Comparison of ENCODE assay signal across 1 cellular context in genomic region chr10:95561200-95562177, GRCh38.
TF ChIP-seq lines count a peak whose summit lies in the region.

TSS of gene SORBS1 (minus strand) at chr10:95561371. CDS start at chr10:95441135, 120,236 bp downstream.

TF ChIP-seq in K562, 482 proteins besides CTCF, POLR2A, EP300 and RAD21 (continued from another document and continues in another):
- TF ChIP-seq, protein P1, sequence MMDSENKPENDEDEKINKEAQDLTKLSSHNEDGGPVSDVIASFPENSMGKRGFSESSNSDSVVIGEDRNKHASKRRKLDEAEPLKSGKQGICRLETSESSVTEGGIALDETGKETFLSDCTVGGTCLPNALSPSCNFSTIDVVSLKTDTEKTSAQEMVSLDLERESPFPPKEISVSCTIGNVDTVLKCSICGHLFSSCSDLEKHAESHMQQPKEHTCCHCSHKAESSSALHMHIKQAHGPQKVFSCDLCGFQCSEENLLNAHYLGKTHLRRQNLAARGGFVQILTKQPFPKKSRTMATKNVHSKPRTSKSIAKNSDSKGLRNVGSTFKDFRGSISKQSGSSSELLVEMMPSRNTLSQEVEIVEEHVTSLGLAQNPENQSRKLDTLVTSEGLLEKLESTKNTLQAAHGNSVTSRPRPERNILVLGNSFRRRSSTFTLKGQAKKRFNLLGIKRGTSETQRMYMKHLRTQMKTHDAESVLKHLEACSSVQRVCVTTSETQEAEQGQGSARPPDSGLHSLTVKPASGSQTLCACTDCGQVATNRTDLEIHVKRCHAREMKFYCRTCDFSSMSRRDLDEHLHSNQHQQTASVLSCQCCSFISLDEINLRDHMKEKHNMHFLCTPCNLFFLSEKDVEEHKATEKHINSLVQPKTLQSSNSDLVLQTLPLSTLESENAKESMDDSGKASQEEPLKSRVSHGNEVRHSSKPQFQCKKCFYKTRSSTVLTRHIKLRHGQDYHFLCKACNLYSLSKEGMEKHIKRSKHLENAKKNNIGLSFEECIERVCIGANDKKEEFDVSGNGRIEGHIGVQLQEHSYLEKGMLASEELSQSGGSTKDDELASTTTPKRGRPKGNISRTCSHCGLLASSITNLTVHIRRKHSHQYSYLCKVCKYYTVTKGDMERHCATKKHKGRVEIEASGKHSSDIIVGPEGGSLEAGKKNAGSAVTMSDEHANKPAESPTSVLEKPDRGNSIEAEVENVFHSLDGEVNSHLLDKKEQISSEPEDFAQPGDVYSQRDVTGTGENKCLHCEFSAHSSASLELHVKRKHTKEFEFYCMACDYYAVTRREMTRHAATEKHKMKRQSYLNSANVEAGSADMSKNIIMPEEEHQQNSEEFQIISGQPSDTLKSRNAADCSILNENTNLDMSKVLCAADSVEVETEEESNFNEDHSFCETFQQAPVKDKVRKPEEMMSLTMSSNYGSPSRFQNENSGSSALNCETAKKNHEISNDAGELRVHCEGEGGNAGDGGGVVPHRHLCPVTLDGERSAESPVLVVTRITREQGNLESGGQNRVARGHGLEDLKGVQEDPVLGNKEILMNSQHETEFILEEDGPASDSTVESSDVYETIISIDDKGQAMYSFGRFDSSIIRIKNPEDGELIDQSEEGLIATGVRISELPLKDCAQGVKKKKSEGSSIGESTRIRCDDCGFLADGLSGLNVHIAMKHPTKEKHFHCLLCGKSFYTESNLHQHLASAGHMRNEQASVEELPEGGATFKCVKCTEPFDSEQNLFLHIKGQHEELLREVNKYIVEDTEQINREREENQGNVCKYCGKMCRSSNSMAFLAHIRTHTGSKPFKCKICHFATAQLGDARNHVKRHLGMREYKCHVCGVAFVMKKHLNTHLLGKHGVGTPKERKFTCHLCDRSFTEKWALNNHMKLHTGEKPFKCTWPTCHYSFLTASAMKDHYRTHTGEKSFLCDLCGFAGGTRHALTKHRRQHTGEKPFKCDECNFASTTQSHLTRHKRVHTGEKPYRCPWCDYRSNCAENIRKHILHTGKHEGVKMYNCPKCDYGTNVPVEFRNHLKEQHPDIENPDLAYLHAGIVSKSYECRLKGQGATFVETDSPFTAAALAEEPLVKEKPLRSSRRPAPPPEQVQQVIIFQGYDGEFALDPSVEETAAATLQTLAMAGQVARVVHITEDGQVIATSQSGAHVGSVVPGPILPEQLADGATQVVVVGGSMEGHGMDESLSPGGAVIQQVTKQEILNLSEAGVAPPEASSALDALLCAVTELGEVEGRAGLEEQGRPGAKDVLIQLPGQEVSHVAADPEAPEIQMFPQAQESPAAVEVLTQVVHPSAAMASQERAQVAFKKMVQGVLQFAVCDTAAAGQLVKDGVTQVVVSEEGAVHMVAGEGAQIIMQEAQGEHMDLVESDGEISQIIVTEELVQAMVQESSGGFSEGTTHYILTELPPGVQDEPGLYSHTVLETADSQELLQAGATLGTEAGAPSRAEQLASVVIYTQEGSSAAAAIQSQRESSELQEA (IDR thresholded peaks at IDR 0.05; ENCODE audit: low read depth) = no peak
- TF ChIP-seq TFAM (CRISPR knock-in tag; conservative IDR thresholded peaks at IDR 0.05) (no peak), MTA1 (IDR thresholded peaks at IDR 0.05; ENCODE audit: borderline replicate concordance) (no peak), CEBPB (tag; IDR thresholded peaks at IDR 0.05) (no peak), CXXC5 (CRISPR knock-in tag; IDR thresholded peaks at IDR 0.05) (peak; percentile 72), GABPB2 (CRISPR knock-in tag; conservative IDR thresholded peaks at IDR 0.05) (no peak), E2F5 (CRISPR knock-in tag; IDR thresholded peaks at IDR 0.05) (no peak), ZNF23 (CRISPR knock-in tag; IDR thresholded peaks at IDR 0.05) (no peak), ATF6 (CRISPR knock-in tag; IDR thresholded peaks at IDR 0.05) (no peak), PHB (CRISPR knock-in tag; IDR thresholded peaks at IDR 0.05) (no peak), NCOA2 (IDR thresholded peaks at IDR 0.05; ENCODE audit: partially characterized antibody in 2 of 2) (no peak), IRF1 (CRISPR knock-in tag; IDR thresholded peaks at IDR 0.05; ENCODE audit: borderline replicate concordance) (no peak), ZBED1 (IDR thresholded peaks at IDR 0.05) (no peak), MBD1 (CRISPR knock-in tag; IDR thresholded peaks at IDR 0.05) (no peak), HMGN3 (IDR thresholded peaks at IDR 0.05; ENCODE audit: borderline replicate concordance, extremely low read depth, insufficient read length, low read depth, low read length) (peak; percentile 40), SMARCB1 (IDR thresholded peaks at IDR 0.05; ENCODE audit: insufficient read length, low read depth) (no peak), E2F8 (IDR thresholded peaks at IDR 0.05; ENCODE audit: low read depth, partially characterized antibody) (no peak), MCM3 (IDR thresholded peaks at IDR 0.05) (no peak), HDAC2 (IDR thresholded peaks at IDR 0.05) (peak; percentile 99), ATF3 (IDR thresholded peaks at IDR 0.05) (no peak), ATF3 (CRISPR knock-in tag; conservative IDR thresholded peaks at IDR 0.05) (no peak), FIP1L1 (IDR thresholded peaks at IDR 0.05; ENCODE audit: low read depth, low read length, poor library complexity, severe bottlenecking) (no peak), BRF2 (IDR thresholded peaks at IDR 0.05; ENCODE audit: borderline replicate concordance, insufficient read depth, insufficient read length) (no peak), NFATC3 (IDR thresholded peaks at IDR 0.05) (no peak), SMARCC2 (IDR thresholded peaks at IDR 0.05; ENCODE audit: low read depth) (no peak)
- TF ChIP-seq, protein P2, sequence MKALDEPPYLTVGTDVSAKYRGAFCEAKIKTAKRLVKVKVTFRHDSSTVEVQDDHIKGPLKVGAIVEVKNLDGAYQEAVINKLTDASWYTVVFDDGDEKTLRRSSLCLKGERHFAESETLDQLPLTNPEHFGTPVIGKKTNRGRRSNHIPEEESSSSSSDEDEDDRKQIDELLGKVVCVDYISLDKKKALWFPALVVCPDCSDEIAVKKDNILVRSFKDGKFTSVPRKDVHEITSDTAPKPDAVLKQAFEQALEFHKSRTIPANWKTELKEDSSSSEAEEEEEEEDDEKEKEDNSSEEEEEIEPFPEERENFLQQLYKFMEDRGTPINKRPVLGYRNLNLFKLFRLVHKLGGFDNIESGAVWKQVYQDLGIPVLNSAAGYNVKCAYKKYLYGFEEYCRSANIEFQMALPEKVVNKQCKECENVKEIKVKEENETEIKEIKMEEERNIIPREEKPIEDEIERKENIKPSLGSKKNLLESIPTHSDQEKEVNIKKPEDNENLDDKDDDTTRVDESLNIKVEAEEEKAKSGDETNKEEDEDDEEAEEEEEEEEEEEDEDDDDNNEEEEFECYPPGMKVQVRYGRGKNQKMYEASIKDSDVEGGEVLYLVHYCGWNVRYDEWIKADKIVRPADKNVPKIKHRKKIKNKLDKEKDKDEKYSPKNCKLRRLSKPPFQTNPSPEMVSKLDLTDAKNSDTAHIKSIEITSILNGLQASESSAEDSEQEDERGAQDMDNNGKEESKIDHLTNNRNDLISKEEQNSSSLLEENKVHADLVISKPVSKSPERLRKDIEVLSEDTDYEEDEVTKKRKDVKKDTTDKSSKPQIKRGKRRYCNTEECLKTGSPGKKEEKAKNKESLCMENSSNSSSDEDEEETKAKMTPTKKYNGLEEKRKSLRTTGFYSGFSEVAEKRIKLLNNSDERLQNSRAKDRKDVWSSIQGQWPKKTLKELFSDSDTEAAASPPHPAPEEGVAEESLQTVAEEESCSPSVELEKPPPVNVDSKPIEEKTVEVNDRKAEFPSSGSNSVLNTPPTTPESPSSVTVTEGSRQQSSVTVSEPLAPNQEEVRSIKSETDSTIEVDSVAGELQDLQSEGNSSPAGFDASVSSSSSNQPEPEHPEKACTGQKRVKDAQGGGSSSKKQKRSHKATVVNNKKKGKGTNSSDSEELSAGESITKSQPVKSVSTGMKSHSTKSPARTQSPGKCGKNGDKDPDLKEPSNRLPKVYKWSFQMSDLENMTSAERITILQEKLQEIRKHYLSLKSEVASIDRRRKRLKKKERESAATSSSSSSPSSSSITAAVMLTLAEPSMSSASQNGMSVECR (CRISPR knock-in tag; IDR thresholded peaks at IDR 0.05) = no peak
- TF ChIP-seq, protein P3, sequence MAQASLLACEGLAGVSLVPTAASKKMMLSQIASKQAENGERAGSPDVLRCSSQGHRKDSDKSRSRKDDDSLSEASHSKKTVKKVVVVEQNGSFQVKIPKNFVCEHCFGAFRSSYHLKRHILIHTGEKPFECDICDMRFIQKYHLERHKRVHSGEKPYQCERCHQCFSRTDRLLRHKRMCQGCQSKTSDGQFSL (CRISPR knock-in tag; IDR thresholded peaks at IDR 0.05) = no peak
- TF ChIP-seq, protein P3 (tag; IDR thresholded peaks at IDR 0.05) = no peak
